1 cellular context compared by ENCODE assay signal in genomic region chr7:151392426-151392825, GRCh38.
TF ChIP-seq lines count a peak whose summit lies in the region.

No MANE protein-coding gene starts in this region.

TF ChIP-seq in HEK293, 187 proteins besides CTCF, POLR2A, EP300 and RAD21 (continued from another document):
- TF ChIP-seq ZNF404 (tag by site-specific recombination; IDR thresholded peaks at IDR 0.05) (no peak), ZIC2 (tag by site-specific recombination; IDR thresholded peaks at IDR 0.05) (peak; percentile 33; the same call in 1 of the 2 replicates)
